Comparison of ENCODE assay signal across 9 cellular contexts in the genomic region with DNA sequence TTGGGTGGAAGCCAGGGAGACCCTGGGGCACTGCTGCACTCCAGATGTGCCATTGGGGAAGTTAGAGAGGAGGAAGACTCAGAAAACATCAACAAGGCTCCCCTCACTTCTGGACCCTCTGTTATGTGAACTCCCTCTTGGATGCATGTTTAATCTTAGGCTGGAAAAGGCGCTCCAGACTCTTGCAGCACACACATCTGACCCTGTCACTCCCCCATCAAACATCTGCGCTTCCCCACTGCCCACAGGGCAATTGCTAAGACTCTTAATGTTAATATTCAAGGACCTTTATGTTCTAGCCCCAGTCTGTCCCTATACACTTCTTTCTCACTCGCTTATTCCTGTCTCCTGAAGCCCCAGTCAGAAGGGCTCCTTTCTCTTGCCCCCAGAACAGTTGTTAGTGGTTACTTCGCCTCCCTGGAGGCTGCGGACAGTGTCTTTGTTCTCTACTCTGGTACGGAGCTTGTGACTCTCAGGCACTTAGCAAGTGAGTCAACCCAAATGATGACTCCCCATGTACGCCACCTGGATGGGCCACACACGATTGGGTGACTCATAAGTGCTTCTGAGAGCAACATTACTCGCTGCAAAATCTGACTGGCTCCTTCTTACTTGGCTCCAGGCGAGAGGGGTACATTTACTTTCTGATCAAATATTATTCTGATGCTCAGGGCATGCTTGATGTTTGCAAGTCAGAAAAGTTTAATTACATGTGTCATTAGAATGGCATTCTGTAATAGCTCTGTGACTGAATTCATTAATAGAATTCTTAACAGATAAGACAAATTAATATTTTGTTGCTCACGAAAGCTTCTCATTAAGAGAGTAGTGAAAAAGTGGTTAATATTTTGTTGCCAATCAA.
DNase-seq lines count a peak whose midpoint lies in the region; ATAC-seq and TF ChIP-seq lines count a peak whose summit lies in the region.
"Had no signal": no experiment of that assay in that cellular context is flagged by ENCODE, and none has a peak within 500 bp of the region (broad histone marks: within the 10 kb centered on the region; RNA-seq: fewer than 3 reads in every experiment).

No MANE protein-coding gene starts in this region.

- H3K36me3 ChIP-seq in NT2/D1 (ENCODE audit: insufficient read depth, insufficient read length, low read length) (no peaks in the 10 kb centered on the region), endodermal cell (ENCODE audit: control insufficient read depth, insufficient read depth, low read length) (no peaks in the 10 kb centered on the region)

- H3K9me3 ChIP-seq in NT2/D1 (ENCODE audit: insufficient read depth, low read length) (no peaks in the 10 kb centered on the region; the same call in 1 of the 2 replicates), endodermal cell (ENCODE audit: control insufficient read depth, low read length) (no peaks in the 10 kb centered on the region)

- no peak for TF ChIP-seq CTCF in endodermal cell (conservative IDR thresholded peaks at IDR 0.05)

- WGBS in endodermal cell (ENCODE audit: insufficient coverage in 1 of 2, insufficient read length in 1 of 2), 2 experiments, result 73 to 81% methylated on average over 9 to 11 of the region's 11 CpGs

- no peaks in the 10 kb centered on the region for H3K4me1 Mint-ChIP-seq in endodermal cell

- H3K9ac ChIP-seq in NT2/D1 (ENCODE audit: insufficient read length, low read depth) (no peak overlapping the region), endodermal cell (ENCODE audit: extremely low read depth, low read length, poor library complexity, severe bottlenecking) (no peak overlapping the region)

- no peaks in the 10 kb centered on the region for H3K9me3 Mint-ChIP-seq in endodermal cell
- H3K9me3 Mint-ChIP-seq: activated naive CD4-positive, alpha-beta T cell treated with anti-CD3 and anti-CD28 coated beads, Interleukin-2, amount 50 U/mL, for 24 hours had no signal

- H3K27ac Mint-ChIP-seq in endodermal cell, result no peak overlapping the region
- H3K27ac Mint-ChIP-seq: activated naive CD4-positive, alpha-beta T cell treated with anti-CD3 and anti-CD28 coated beads, Interleukin-2, amount 50 U/mL, for 24 hours had no signal

- H3K27me3 ChIP-seq in NT2/D1 (ENCODE audit: insufficient read depth, insufficient read length) (no peaks in the 10 kb centered on the region), endodermal cell (ENCODE audit: control insufficient read depth, insufficient read depth, low read length, poor library complexity, severe bottlenecking) (no peaks in the 10 kb centered on the region)

- H3K27me3 Mint-ChIP-seq in endodermal cell (ENCODE audit: insufficient read depth), result no peaks in the 10 kb centered on the region
- H3K27me3 Mint-ChIP-seq: activated naive CD4-positive, alpha-beta T cell treated with anti-CD3 and anti-CD28 coated beads, Interleukin-2, amount 50 U/mL, for 24 hours had no signal

- ATAC-seq in left lobe of liver (no peak), HG02885 (IDR thresholded peaks at IDR 0.05; ENCODE audit: poor library complexity, unreplicated experiment) (no peak)

- peak overlapping the region; percentile 17 for H3K27ac ChIP-seq in endodermal cell (ENCODE audit: low read depth, low read length)

- H3K4me3 ChIP-seq in NT2/D1 (ENCODE audit: insufficient read length, low read depth) (no peak overlapping the region), endodermal cell (ENCODE audit: low read length) (no peak overlapping the region)

- H3K4me3 Mint-ChIP-seq in endodermal cell, result no peak overlapping the region
- H3K4me3 Mint-ChIP-seq: activated naive CD4-positive, alpha-beta T cell treated with anti-CD3 and anti-CD28 coated beads, Interleukin-2, amount 50 U/mL, for 24 hours had no signal

- intact Hi-C loops in cardiac septum (cut with DNase I), result no loop called here

- H3K4me1 ChIP-seq in NT2/D1 (ENCODE audit: insufficient read depth, insufficient read length), result peaks cover 7% of the 10 kb centered on the region
- H3K4me1 ChIP-seq in endodermal cell (ENCODE audit: control insufficient read depth, insufficient read depth, low read length), result no peaks in the 10 kb centered on the region

- DNase-seq in activated T-cell treated with anti-CD3 and anti-CD28 coated beads for 24 hours (ENCODE audit: low read depth) (peak; percentile 19), NT2/D1 (ENCODE audit: low read depth, low spot score) (peak; percentile 9), endodermal cell (no peak), cardiac septum (ENCODE audit: low spot score) (no peak), left lobe of liver (ENCODE audit: low spot score) (no peak)
- DNase-seq in activated T-cell treated with anti-CD3 and anti-CD28 coated beads, Interleukin-2, amount 50 U/mL, for 1 hour, result no peak
- peak; percentile 14 to 22 for DNase-seq in stimulated activated CD4-positive, alpha-beta T cell treated with anti-CD3 and anti-CD28 coated beads, Interleukin-12 subunit alpha, Interleukin-12 subunit beta, amount 100 ng/mL, for 24 hours (ENCODE audit: low read depth in 2 of 2)

- no peaks in the 10 kb centered on the region for H3K36me3 Mint-ChIP-seq in endodermal cell (ENCODE audit: low read depth)
- H3K36me3 Mint-ChIP-seq: activated naive CD4-positive, alpha-beta T cell treated with anti-CD3 and anti-CD28 coated beads, Interleukin-2, amount 50 U/mL, for 24 hours had no signal

Comparison
In these comparisons a context has a peak if more than half of its experiments do, and no peak if none do; other contexts are left out.
1. DNase-seq: peak in activated T-cell treated with anti-CD3 and anti-CD28 coated beads for 24 hours (single experiment), NT2/D1 (single experiment) and stimulated activated CD4-positive, alpha-beta T cell treated with anti-CD3 and anti-CD28 coated beads, Interleukin-12 subunit alpha, Interleukin-12 subunit beta, amount 100 ng/mL, for 24 hours (2 of 2); none in activated T-cell treated with anti-CD3 and anti-CD28 coated beads, Interleukin-2, amount 50 U/mL, for 1 hour (single experiment), endodermal cell (single experiment), cardiac septum (single experiment) and left lobe of liver (single experiment).